ENCODE assay signal across 14 cellular contexts in genomic region chr16:19840524-19841110, GRCh38. TPM values are rescaled to one million over a fixed set of nuclear protein-coding genes. Genes with fewer than 3 reads are reported as not detected.
DNase-seq lines count a peak whose midpoint lies in the region; ATAC-seq and TF ChIP-seq lines count a peak whose summit lies in the region.
"Had no signal": no experiment of that assay in that cellular context is flagged by ENCODE, and none has a peak within 500 bp of the region (broad histone marks: within the 10 kb centered on the region; RNA-seq: fewer than 3 reads in every experiment).

No MANE protein-coding gene starts in this region.

- in situ Hi-C loops in G401 (cut with HindIII; ENCODE audit: low sequenced_read_pairs): no loop called here

- no peak for ATAC-seq in GM19467 (IDR thresholded peaks at IDR 0.05; ENCODE audit: unreplicated experiment)
- ATAC-seq in HG03460 (IDR thresholded peaks at IDR 0.05; ENCODE audit: unreplicated experiment): no peak
- ATAC-seq: A549, gastroesophageal sphincter had no signal

- intact Hi-C loops in cardiac septum (cut with DNase I): loop anchor here (2.0 kb wide), 1 partner anchor 42 kb away; no protein-coding TSS in a partner anchor

- peak; percentile 95 for DNase-seq in DMS 273 treated with DMSO at 0.1 percent for 48 hours (lab: John Stamatoyannopoulos, UW)
- peak; percentile 79 for DNase-seq in NCI-H1694 treated with DMSO at 0.1 percent for 48 hours (lab: John Stamatoyannopoulos, UW)
- peak; percentile 90 for DNase-seq in NCI-H510A (lab: John Stamatoyannopoulos, UW)
- peak; percentile 82 for DNase-seq in cardiac septum (ENCODE audit: low spot score)
- DNase-seq in G401 (ENCODE audit: low spot score): no peak
- DNase-seq in GM10266 (ENCODE audit: extremely low spot score): no peak
- DNase-seq: activated CD4-positive, alpha-beta T cell treated with anti-CD3 and anti-CD28 coated beads, Interleukin-2, amount 10 ng/mL, durations not matched to agents 7 days and 5 days; CD4-positive, alpha-beta T cell; NCI-H526 had no signal

- TF ChIP-seq CTCF in GM10266 (IDR thresholded peaks at IDR 0.05; ENCODE audit: control insufficient read depth, insufficient read depth, low read depth, missing control alignments): no peak

RNA-seq across cellular contexts. Expression of gene GPRC5B, which starts 44.0 kb away (rescaled TPM):
- 54.1 TPM for total RNA-seq in cardiac septum
- total RNA-seq in G401 (2014; rRNA removed; shearing (Covaris generic)): 0.88 and 2.5 TPM in 2 replicates
- total RNA-seq: activated T-helper 1 cell treated with anti-CD3 and anti-CD28 coated beads, Interleukin-12 subunit alpha, Interleukin-12 subunit beta, Interleukin-2, Interleukin-4 antibody, amounts not matched to agents 30 ng/mL and 10 ng/mL and 1 ng/mL, durations not matched to agents 14 hours and 24 hours and 36 hours had no signal

Comparison
In these comparisons a context has a peak if more than half of its experiments do, and no peak if none do; other contexts are left out.
1. DNase-seq: peak in DMS 273 treated with DMSO at 0.1 percent for 48 hours (single experiment), NCI-H1694 treated with DMSO at 0.1 percent for 48 hours (single experiment), NCI-H510A (single experiment) and cardiac septum (single experiment); none in G401 (single experiment) and GM10266 (single experiment).
2. RNA of gene GPRC5B, which starts 44.0 kb away (total RNA-seq): 54.1 TPM in cardiac septum (single experiment); 0.88 to 2.5 TPM in G401; every median in the first group is over 10 times any median in the second.